Comparison of ENCODE assay signal across 19 cellular contexts in genomic region chr15:81740402-81740801, GRCh38.
"Had no signal": no experiment of that assay in that cellular context is flagged by ENCODE, and none has a peak within 500 bp of the region (broad histone marks: within the 10 kb centered on the region; RNA-seq: fewer than 3 reads in every experiment).

No MANE protein-coding gene starts in this region.

- DNase-seq: activated naive CD8-positive, alpha-beta T cell treated with anti-CD3 and anti-CD28 coated beads for 36 hours; activated T-cell treated with anti-CD3 and anti-CD28 coated beads, Interleukin-2, amount 50 U/mL, for 1 hour; amygdala; cortex of kidney; endodermal cell; glutamatergic neuron; immature natural killer cell; lower lobe of right lung; naive thymus-derived CD4-positive, alpha-beta T cell; psoas muscle; stimulated activated CD4-positive, alpha-beta T cell treated with anti-CD3 and anti-CD28 coated beads, Interleukin-4, amount 100 ng/mL, for 24 hours; T-cell; tibial artery had no signal

- H3K4me3 ChIP-seq: hepatocyte, lower lobe of right lung, neural progenitor cell, psoas muscle, right atrium auricular region, tibial artery had no signal

- ATAC-seq: activated T-helper 17 cell treated with anti-CD3 and anti-CD28 coated beads, Interleukin-2, amount 50 U/mL, for 72 hours; left lobe of liver; lower lobe of right lung; naive thymus-derived CD4-positive, alpha-beta T cell; psoas muscle; T-cell; WTC11 had no signal
